Comparison of ENCODE assay signal across 8 cellular contexts in genomic region chr6:34237316-34237721, GRCh38. TPM values are rescaled to one million over a fixed set of nuclear protein-coding genes. Genes with fewer than 3 reads are reported as not detected.
DNase-seq lines count a peak whose midpoint lies in the region; ATAC-seq and TF ChIP-seq lines count a peak whose summit lies in the region.

No MANE protein-coding gene starts in this region.

- peaks cover 7% of the 10 kb centered on the region for H3K79me2 ChIP-seq in smooth muscle cell (ENCODE audit: low read depth)

- peak overlapping the region; percentile 86 for H2AFZ ChIP-seq in smooth muscle cell (ENCODE audit: low read depth)

- DNase-seq in stimulated activated CD4-positive, alpha-beta T cell treated with anti-CD3 and anti-CD28 coated beads, Interleukin-12 subunit alpha, Interleukin-12 subunit beta, amount 100 ng/mL, for 4 hours: peak; percentile 44
- no peak for DNase-seq in stimulated activated CD4-positive, alpha-beta T cell treated with anti-CD3 and anti-CD28 coated beads, Interleukin-2, amount 100 ng/mL, for 48 hours
- DNase-seq in activated T-cell treated with anti-CD3 and anti-CD28 coated beads, Interleukin-2, amount 50 U/mL, for 24 hours: peak; percentile 65
- DNase-seq in left ventricle myocardium superior: peak; percentile 53
- no peak for DNase-seq in smooth muscle cell (lab: John Stamatoyannopoulos, UW; ENCODE audit: unreplicated experiment)
- no peak for DNase-seq in NCI-H446 treated with DMSO at 0.1 percent for 48 hours (lab: John Stamatoyannopoulos, UW)
- no peak for DNase-seq in progenitor cell of endocrine pancreas (ENCODE audit: low spot score, unreplicated experiment)

- WGBS in smooth muscle cell (ENCODE audit: low lambda C conversion rate): 1% methylated on average over 29 of the region's 78 CpGs

- no peaks in the 10 kb centered on the region for H3K27me3 ChIP-seq in smooth muscle cell (ENCODE audit: low read depth)

- H3K4me1 Mint-ChIP-seq in activated T-cell treated with anti-CD3 and anti-CD28 coated beads, Interleukin-2, amount 50 U/mL, for 24 hours (ENCODE audit: low read depth): peaks cover 52% of the 10 kb centered on the region
- H3K4me1 Mint-ChIP-seq in progenitor cell of endocrine pancreas (ENCODE audit: low read depth): peaks cover 31% of the 10 kb centered on the region

- H3K9me3 ChIP-seq in smooth muscle cell (replicated peaks; ENCODE audit: low read depth): no peaks in the 10 kb centered on the region

- H3K36me3 Mint-ChIP-seq in activated T-cell treated with anti-CD3 and anti-CD28 coated beads, Interleukin-2, amount 50 U/mL, for 24 hours (ENCODE audit: low read depth): peaks cover 44% of the 10 kb centered on the region
- H3K36me3 Mint-ChIP-seq in progenitor cell of endocrine pancreas (ENCODE audit: insufficient read depth): peaks cover 16% of the 10 kb centered on the region

- H3K4me2 ChIP-seq in smooth muscle cell: peak overlapping the region; percentile 98

- H3K4me3 ChIP-seq in smooth muscle cell: peak overlapping the region; percentile 88

- no peaks in the 10 kb centered on the region for H3K36me3 ChIP-seq in smooth muscle cell (ENCODE audit: low read depth)

- H3K9ac ChIP-seq in smooth muscle cell (ENCODE audit: low read depth): no peak overlapping the region

- ATAC-seq in HG03175 (IDR thresholded peaks at IDR 0.05; ENCODE audit: unreplicated experiment) (peak; percentile 5), left ventricle myocardium superior (peak; percentile 11)

- TF ChIP-seq CTCF in smooth muscle cell (IDR thresholded peaks at IDR 0.05; ENCODE audit: borderline replicate concordance, insufficient read depth, poor library complexity, severe bottlenecking) (no peak), progenitor cell of endocrine pancreas (IDR thresholded peaks at IDR 0.05; ENCODE audit: unreplicated experiment) (no peak)

- peaks cover 15% of the 10 kb centered on the region for H3F3A ChIP-seq in smooth muscle cell (ENCODE audit: low read depth)

- no peak overlapping the region for H3K27ac Mint-ChIP-seq in activated T-cell treated with anti-CD3 and anti-CD28 coated beads, Interleukin-2, amount 50 U/mL, for 24 hours
- no peak overlapping the region for H3K27ac Mint-ChIP-seq in progenitor cell of endocrine pancreas

- H3K4me3 Mint-ChIP-seq in activated T-cell treated with anti-CD3 and anti-CD28 coated beads, Interleukin-2, amount 50 U/mL, for 24 hours: peak overlapping the region; percentile 94
- no peak overlapping the region for H3K4me3 Mint-ChIP-seq in progenitor cell of endocrine pancreas (ENCODE audit: low read depth)

- H4K20me1 ChIP-seq in smooth muscle cell (ENCODE audit: low read depth): peaks cover 19% of the 10 kb centered on the region

- H3K9me3 Mint-ChIP-seq in activated T-cell treated with anti-CD3 and anti-CD28 coated beads, Interleukin-2, amount 50 U/mL, for 24 hours: no peaks in the 10 kb centered on the region
- no peaks in the 10 kb centered on the region for H3K9me3 Mint-ChIP-seq in progenitor cell of endocrine pancreas (ENCODE audit: low read depth)

- no peak overlapping the region for H3K27ac ChIP-seq in smooth muscle cell (ENCODE audit: low read depth)

- intact Hi-C loops in left ventricle myocardium superior (cut with micrococcal nuclease): no loop called here

- H3K27me3 Mint-ChIP-seq in activated T-cell treated with anti-CD3 and anti-CD28 coated beads, Interleukin-2, amount 50 U/mL, for 24 hours: no peaks in the 10 kb centered on the region
- no peaks in the 10 kb centered on the region for H3K27me3 Mint-ChIP-seq in progenitor cell of endocrine pancreas

- H3K4me1 ChIP-seq in smooth muscle cell (ENCODE audit: low read depth): peaks cover 22% of the 10 kb centered on the region

RNA-seq across cellular contexts. Expression of gene HMGA1, which starts 0.6 kb away (rescaled TPM):
- total RNA-seq in left ventricle myocardium superior: 51.9 TPM
- total RNA-seq in smooth muscle cell: 35.2 and 41.8 TPM in 2 replicates
- 69.9 and 105 TPM in 2 replicates for polyA plus RNA-seq in smooth muscle cell
- 748 and 769 TPM in 2 replicates for total RNA-seq in progenitor cell of endocrine pancreas

RNA-seq across cellular contexts. Expression of gene SMIM29, which starts 11.5 kb away (rescaled TPM):
- total RNA-seq in left ventricle myocardium superior (19.7 TPM), smooth muscle cell (13.6 and 29.7 TPM in 2 replicates), progenitor cell of endocrine pancreas (5.1 and 5.3 TPM in 2 replicates)
- polyA plus RNA-seq in smooth muscle cell: 29.2 and 33.4 TPM in 2 replicates

Comparison
In these comparisons a context has a peak if more than half of its experiments do, and no peak if none do; other contexts are left out.
1. DNase-seq: peak in stimulated activated CD4-positive, alpha-beta T cell treated with anti-CD3 and anti-CD28 coated beads, Interleukin-12 subunit alpha, Interleukin-12 subunit beta, amount 100 ng/mL, for 4 hours (single experiment), activated T-cell treated with anti-CD3 and anti-CD28 coated beads, Interleukin-2, amount 50 U/mL, for 24 hours (single experiment) and left ventricle myocardium superior (single experiment); none in stimulated activated CD4-positive, alpha-beta T cell treated with anti-CD3 and anti-CD28 coated beads, Interleukin-2, amount 100 ng/mL, for 48 hours (0 of 2), smooth muscle cell (single experiment), NCI-H446 treated with DMSO at 0.1 percent for 48 hours (single experiment) and progenitor cell of endocrine pancreas (single experiment).
2. RNA of gene HMGA1, which starts 0.6 kb away (total RNA-seq): 748 to 769 TPM in progenitor cell of endocrine pancreas; 51.9 TPM in left ventricle myocardium superior (single experiment) and 35.2 to 41.8 TPM in smooth muscle cell; every median in the first group is over 10 times any median in the second.